ENCODE assay signal across 9 cellular contexts in genomic region chr5:23977996-23978395, GRCh38.
A peak's percentile ranks its signal among the peaks of the same experiment; 100 is the strongest.
DNase-seq lines count a peak whose midpoint lies in the region; ATAC-seq, FAIRE-seq and TF ChIP-seq lines count a peak whose summit lies in the region.
"Had no signal": no experiment of that assay in that cellular context is flagged by ENCODE, and none has a peak within 500 bp of the region (broad histone marks: within the 10 kb centered on the region; RNA-seq: fewer than 3 reads in every experiment).

No MANE protein-coding gene starts in this region.

- no peak for TF ChIP-seq POLR2A in GM12892 (IDR thresholded peaks at IDR 0.05; ENCODE audit: low read depth, low read length)

- TF ChIP-seq CTCF in GM12872 (IDR thresholded peaks at IDR 0.05; ENCODE audit: insufficient read depth, low read depth, low read length) (peak; percentile 56), fibroblast of villous mesenchyme (IDR thresholded peaks at IDR 0.05; ENCODE audit: insufficient read depth, low read depth, low read length) (peak; percentile 13)

- DNase-seq in CMK (ENCODE audit: low read depth): peak; percentile 17
- DNase-seq in RCC 7860 (ENCODE audit: low spot score): peak; percentile 40
- DNase-seq in fibroblast of villous mesenchyme (ENCODE audit: low read depth): no peak
- no peak for DNase-seq in GM12892 (ENCODE audit: insufficient read length)
- no peak for DNase-seq in right cardiac atrium
- DNase-seq in glomerular visceral epithelial cell (ENCODE audit: extremely low spot score): no peak

- no peak overlapping the region for H3K27ac ChIP-seq in right cardiac atrium (ENCODE audit: low read length)

- peaks cover 10% of the 10 kb centered on the region for H3K9me3 ChIP-seq in right cardiac atrium (ENCODE audit: control insufficient read depth, low read length)

- 70% methylated on average over 4 of the region's 4 CpGs for WGBS in right cardiac atrium

- ATAC-seq in GM19328 (IDR thresholded peaks at IDR 0.05; ENCODE audit: unreplicated experiment) (no peak), right cardiac atrium (no peak)

- FAIRE-seq in RCC 7860 (lab: Jason Lieb, UNC): peak; percentile 44
- no peak for FAIRE-seq in GM12892 (lab: Jason Lieb, UNC)
- FAIRE-seq: GM18507 had no signal

- intact Hi-C loops in right cardiac atrium (cut with DNase I): no loop called here

- no peaks in the 10 kb centered on the region for H3K4me1 ChIP-seq in right cardiac atrium (ENCODE audit: control insufficient read depth, insufficient read depth, low read length)

- H3K4me3 ChIP-seq in fibroblast of villous mesenchyme (ENCODE audit: low read depth, low read length) (no peak overlapping the region), right cardiac atrium (ENCODE audit: low read length) (no peak overlapping the region)

- H3K27me3 ChIP-seq in right cardiac atrium (ENCODE audit: control insufficient read depth, insufficient read depth): no peaks in the 10 kb centered on the region

Comparison
In these comparisons a context has a peak if more than half of its experiments do, and no peak if none do; other contexts are left out.
1. DNase-seq: peak in CMK (single experiment) and RCC 7860 (single experiment); none in fibroblast of villous mesenchyme (single experiment), GM12892 (single experiment), right cardiac atrium (0 of 3) and glomerular visceral epithelial cell (single experiment).